In genomic region chr4:145618912-145619638, GRCh38 we compare ENCODE assay signal across 8 cellular contexts. TPM values are rescaled to one million over a fixed set of nuclear protein-coding genes. Genes with fewer than 3 reads are reported as not detected.
DNase-seq lines count a peak whose midpoint lies in the region; ATAC-seq and TF ChIP-seq lines count a peak whose summit lies in the region.

Gene MMAA, plus strand, starts transcription at chr4:145619385. Its CDS starts 19,755 bp downstream, at chr4:145639140.

- H3K4me1 ChIP-seq in upper lobe of left lung: peaks cover 8 to 31% (median 16%) of the 10 kb centered on the region in 4 donors

- DNase-seq in GM12865 (ENCODE audit: low read depth) (peak; percentile 98), NCI-H1092 (lab: John Stamatoyannopoulos, UW) (peak; percentile 91), cardiac septum (ENCODE audit: low spot score) (peak; percentile 97), pons (ENCODE audit: low spot score) (peak; percentile 89), upper lobe of left lung (peak; percentile 94 to 99)
- peak; percentile 98 for DNase-seq in activated naive CD8-positive, alpha-beta T cell treated with anti-CD3 and anti-CD28 coated beads, Interleukin-2, amount 50 U/mL, for 24 hours

- H3K27ac ChIP-seq in SU-DHL-6 (ENCODE audit: low read depth, low read length) (peak within 1 kb of the TSS; percentile 83), upper lobe of left lung (peak within 1 kb of the TSS; percentile 94 to 98 (median 95))

- peaks cover 2% of the 10 kb centered on the region for H3K27me3 Mint-ChIP-seq in activated naive CD8-positive, alpha-beta T cell treated with anti-CD3 and anti-CD28 coated beads, Interleukin-2, amount 50 U/mL, for 24 hours

- H3K27ac Mint-ChIP-seq in activated naive CD8-positive, alpha-beta T cell treated with anti-CD3 and anti-CD28 coated beads, Interleukin-2, amount 50 U/mL, for 24 hours: peak within 1 kb of the TSS; percentile 98

- peak; percentile 76 to 99 (median 93) for TF ChIP-seq POLR2A in upper lobe of left lung (IDR thresholded peaks at IDR 0.05)

- H3K27me3 ChIP-seq in SU-DHL-6 (ENCODE audit: low read length) (no peaks in the 10 kb centered on the region), upper lobe of left lung (no peaks in the 10 kb centered on the region)

- H2AFZ ChIP-seq in SU-DHL-6 (ENCODE audit: low read depth, low read length, severe bottlenecking): peak within 1 kb of the TSS; percentile 65

- H4K20me1 ChIP-seq in SU-DHL-6 (ENCODE audit: low read depth, low read length): no peaks in the 10 kb centered on the region

- peak within 1 kb of the TSS; percentile 98 for H3K4me2 ChIP-seq in SU-DHL-6 (ENCODE audit: low read depth, low read length, poor library complexity, severe bottlenecking)

- no peaks in the 10 kb centered on the region; the same call in 1 of the 2 replicates for H3K79me2 ChIP-seq in SU-DHL-6 (ENCODE audit: insufficient read depth, low read length)

- H3K9ac ChIP-seq in SU-DHL-6 (ENCODE audit: low read length): peak within 1 kb of the TSS; percentile 91

- peak within 1 kb of the TSS; percentile 95 for H3K4me3 ChIP-seq in GM12865 (ENCODE audit: low read depth, low read length)
- H3K4me3 ChIP-seq in SU-DHL-6 (ENCODE audit: insufficient read depth, low read length, poor library complexity, severe bottlenecking): peak within 1 kb of the TSS; percentile 82
- peak within 1 kb of the TSS; percentile 75 to 83 (median 79) for H3K4me3 ChIP-seq in upper lobe of left lung

- peaks cover 14% of the 10 kb centered on the region for H3F3A ChIP-seq in SU-DHL-6 (ENCODE audit: insufficient read depth)

- H3K36me3 ChIP-seq in SU-DHL-6 (ENCODE audit: low read length) (no peaks in the 10 kb centered on the region), upper lobe of left lung (no peaks in the 10 kb centered on the region)

- peaks cover 48% of the 10 kb centered on the region for H3K4me1 Mint-ChIP-seq in activated naive CD8-positive, alpha-beta T cell treated with anti-CD3 and anti-CD28 coated beads, Interleukin-2, amount 50 U/mL, for 24 hours

- intact Hi-C loops in cardiac septum (cut with DNase I): loop anchor here (1.0 to 5.0 kb wide), 7 partner anchors 114 to 462 kb away; partner anchors contain the start of genes OTUD4, SMAD1 and ZNF827

- peak; percentile 56 for TF ChIP-seq CTCF in GM12865 (IDR thresholded peaks at IDR 0.05; ENCODE audit: insufficient read depth, low read depth, low read length, missing control alignments)
- peak; percentile 72 for TF ChIP-seq CTCF in SU-DHL-6 (IDR thresholded peaks at IDR 0.05; ENCODE audit: insufficient read depth, low read length, poor library complexity, severe bottlenecking)
- peak; percentile 43 to 79 (median 66) for TF ChIP-seq CTCF in upper lobe of left lung (IDR thresholded peaks at IDR 0.05)

- H3K9me3 Mint-ChIP-seq in activated naive CD8-positive, alpha-beta T cell treated with anti-CD3 and anti-CD28 coated beads, Interleukin-2, amount 50 U/mL, for 24 hours: peaks cover 4% of the 10 kb centered on the region

- TF ChIP-seq EP300 in upper lobe of left lung (IDR thresholded peaks at IDR 0.05): peak in 1 of 4 donors; percentile 51

- H3K36me3 Mint-ChIP-seq in activated naive CD8-positive, alpha-beta T cell treated with anti-CD3 and anti-CD28 coated beads, Interleukin-2, amount 50 U/mL, for 24 hours (ENCODE audit: low read depth): peaks cover 15% of the 10 kb centered on the region

- H3K9me2 ChIP-seq in SU-DHL-6 (replicated peaks; ENCODE audit: insufficient read depth, low read length): no peaks in the 10 kb centered on the region

- peak within 1 kb of the TSS; percentile 91 for H3K4me3 Mint-ChIP-seq in activated naive CD8-positive, alpha-beta T cell treated with anti-CD3 and anti-CD28 coated beads, Interleukin-2, amount 50 U/mL, for 24 hours

- peak; percentile 91 for ATAC-seq in HG02610 (IDR thresholded peaks at IDR 0.05; ENCODE audit: unreplicated experiment)
- ATAC-seq in activated naive CD8-positive, alpha-beta T cell treated with anti-CD3 and anti-CD28 coated beads, Interleukin-2, amount 50 U/mL, for 24 hours: peak; percentile 93
- peak; percentile 99 to 100 for ATAC-seq in upper lobe of left lung (ENCODE audit: low FRiP score in 2 of 2)

- peaks cover 5% of the 10 kb centered on the region; the same call in 1 of the 2 replicates for H3K9me3 ChIP-seq in SU-DHL-6 (ENCODE audit: insufficient read depth, low read length)
- H3K9me3 ChIP-seq in upper lobe of left lung: no peaks in the 10 kb centered on the region

- WGBS in upper lobe of left lung, 2 donors: 0 to 1% methylated on average over 13 to 53 of the region's 69 CpGs

RNA-seq across cellular contexts. Expression of gene MMAA, which starts in this region (rescaled TPM):
- total RNA-seq in cardiac septum (9.9 TPM), upper lobe of left lung (10 to 100 TPM in 3 of 6 donors, 1 to 10 TPM in 3; 2.1 to 11.7 (median 7.6) TPM)

Comparison
In these comparisons a context has a peak if more than half of its experiments do, and no peak if none do; other contexts are left out.
1. Peak in every context shown above with its lines: DNase-seq, ATAC-seq, H3K4me3 ChIP-seq and H3K27ac ChIP-seq.